Comparison of ENCODE assay signal across 8 cellular contexts in genomic region chr5:138035605-138036537, GRCh38. TPM values are rescaled to one million over a fixed set of nuclear protein-coding genes. Genes with fewer than 3 reads are reported as not detected.
DNase-seq lines count a peak whose midpoint lies in the region; ATAC-seq and TF ChIP-seq lines count a peak whose summit lies in the region.

No MANE protein-coding gene starts in this region.

- H3K4me3 ChIP-seq in left ventricle myocardium inferior = no peak overlapping the region

- intact Hi-C loops in left ventricle myocardium inferior (cut with micrococcal nuclease) = no loop called here

- H3K27ac ChIP-seq in left ventricle myocardium inferior (replicated peaks) = peak overlapping the region; percentile 59

- no peaks in the 10 kb centered on the region for H3K27me3 ChIP-seq in left ventricle myocardium inferior (ENCODE audit: low read depth)

- peak; percentile 90 for TF ChIP-seq CTCF in left ventricle myocardium inferior (IDR thresholded peaks at IDR 0.05; ENCODE audit: borderline replicate concordance)

- no peaks in the 10 kb centered on the region for H3K36me3 ChIP-seq in left ventricle myocardium inferior

- ATAC-seq in HG02610 (IDR thresholded peaks at IDR 0.05; ENCODE audit: unreplicated experiment) = peak; percentile 43

- DNase-seq in ELR (ENCODE audit: low read depth) (peak; percentile 93), NCI-H146 (lab: John Stamatoyannopoulos, UW) (peak; percentile 86), T follicular helper cell (ENCODE audit: low read depth) (peak; percentile 42), amniotic stem cell (lab: John Stamatoyannopoulos, UW) (peak; percentile 88), left ventricle myocardium inferior (peak; percentile 27), renal cortical epithelial cell (ENCODE audit: low read depth) (peak; percentile 91), GM19240 (ENCODE audit: insufficient read length, low spot score) (no peak)

- peaks cover 37% of the 10 kb centered on the region for H3K4me1 ChIP-seq in left ventricle myocardium inferior

- H3K9me3 ChIP-seq in left ventricle myocardium inferior (replicated peaks) = no peaks in the 10 kb centered on the region

RNA-seq across cellular contexts. Expression of gene FAM13B, which starts 3.0 kb away (rescaled TPM):
- 22.1 TPM for total RNA-seq in left ventricle myocardium inferior
- total RNA-seq in renal cortical epithelial cell = 10.1 and 43.0 TPM in 2 replicates

RNA-seq across cellular contexts. Expression of gene WNT8A, which starts 48.0 kb away (rescaled TPM):
- total RNA-seq in left ventricle myocardium inferior (not detected), renal cortical epithelial cell (not detected in 2 replicates)
